17 cellular contexts compared by ENCODE assay signal in genomic region chr1:221454096-221454495, GRCh38.
DNase-seq lines count a peak whose midpoint lies in the region; ATAC-seq and TF ChIP-seq lines count a peak whose summit lies in the region.
"Had no signal": no experiment of that assay in that cellular context is flagged by ENCODE, and none has a peak within 500 bp of the region (broad histone marks: within the 10 kb centered on the region; RNA-seq: fewer than 3 reads in every experiment).

No MANE protein-coding gene starts in this region.

- H3K36me3 Mint-ChIP-seq in HFFc6 (ENCODE audit: low read depth) = peaks cover 4% of the 10 kb centered on the region; the same call in 1 of the 2 replicates
- H3K36me3 Mint-ChIP-seq: CD14-positive monocyte; CD8-positive, alpha-beta memory T cell had no signal

- H3K27ac Mint-ChIP-seq in HFFc6 = no peak overlapping the region; the same call in 1 of the 2 replicates
- H3K27ac Mint-ChIP-seq: CD4-positive, alpha-beta T cell; CD8-positive, alpha-beta memory T cell had no signal

- TF ChIP-seq CTCF in AG10803 (conservative IDR thresholded peaks at IDR 0.05; ENCODE audit: low read length) (no peak), HFFc6 (IDR thresholded peaks at IDR 0.05) (no peak)

- H3K4me1 Mint-ChIP-seq in HFFc6 (ENCODE audit: low read depth) = peaks cover 69% of the 10 kb centered on the region
- H3K4me1 Mint-ChIP-seq: CD14-positive monocyte had no signal

- no peak overlapping the region for H3K4me3 ChIP-seq in AG10803 (ENCODE audit: low read length)
- H3K4me3 ChIP-seq: BLaER1 treated with 17β-estradiol and CSF1 and Interleukin-3, amounts not matched to agents 10 nM and 100 nM had no signal

- H3K27me3 Mint-ChIP-seq in HFFc6 (ENCODE audit: insufficient read depth) = no peaks in the 10 kb centered on the region; the same call in 1 of the 2 replicates

- DNase-seq in AG10803 (ENCODE audit: low read depth) (peak; percentile 20), HFFc6 (peak; percentile 13), myocyte (ENCODE audit: low read depth) (peak; percentile 36), cerebellar nuclear complex (lab: John Stamatoyannopoulos, UW) (no peak)
- DNase-seq: AML-193; BE2C; CD4-positive, alpha-beta T cell; CD8-positive, alpha-beta memory T cell; DMS 273 treated with DMSO at 0.1 percent for 48 hours; DMS79; GF-D8; H7; HCEC 1CT had no signal

- ATAC-seq in GM21723 (IDR thresholded peaks at IDR 0.05; ENCODE audit: unreplicated experiment) (no peak), HG03280 (IDR thresholded peaks at IDR 0.05; ENCODE audit: unreplicated experiment) (no peak)

- no peaks in the 10 kb centered on the region; the same call in 1 of the 2 replicates for H3K9me3 Mint-ChIP-seq in HFFc6
- H3K9me3 Mint-ChIP-seq: CD4-positive, alpha-beta T cell had no signal

- no peak overlapping the region for H3K4me3 Mint-ChIP-seq in HFFc6
- H3K4me3 Mint-ChIP-seq: CD14-positive monocyte; CD4-positive, alpha-beta T cell had no signal

Comparison
In these comparisons a context has a peak if more than half of its experiments do, and no peak if none do; other contexts are left out.
1. DNase-seq: peak in AG10803 (single experiment), HFFc6 (single experiment) and myocyte (single experiment); none in cerebellar nuclear complex (0 of 2).